In the genomic region with DNA sequence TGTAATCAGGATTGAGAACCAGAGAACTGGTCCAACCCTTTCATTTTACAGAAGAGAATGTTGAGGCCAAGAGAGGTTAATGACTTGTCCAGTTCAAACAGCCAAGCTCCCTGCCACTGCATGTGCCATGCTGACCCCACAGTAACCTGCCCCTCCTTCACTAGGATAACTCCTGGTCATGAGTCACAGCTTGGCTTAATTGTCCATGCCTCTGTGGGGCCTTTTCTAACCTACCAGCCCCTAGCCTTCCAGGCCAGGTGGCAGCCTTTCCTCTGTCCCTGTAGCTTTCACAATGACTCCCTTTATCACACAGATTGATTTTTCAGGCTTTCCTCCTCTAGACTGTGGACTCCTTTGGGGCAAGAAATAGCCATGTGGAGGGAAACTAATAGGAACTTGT, we compare ENCODE assay signal across 1 cellular context.
TF ChIP-seq lines count a peak whose summit lies in the region.

No MANE protein-coding gene starts in this region.

TF ChIP-seq in HCT116, 20 proteins besides CTCF, POLR2A, EP300 and RAD21 (continued from another document):
- TF ChIP-seq REST (IDR thresholded peaks at IDR 0.05; ENCODE audit: low read depth): no peak
- TF ChIP-seq ZNF274 (IDR thresholded peaks at IDR 0.05; ENCODE audit: low read depth, low read length): no peak
- TF ChIP-seq MAX (IDR thresholded peaks at IDR 0.05): no peak
- TF ChIP-seq CBX3 (IDR thresholded peaks at IDR 0.05; ENCODE audit: low read depth): no peak
- TF ChIP-seq JUND (IDR thresholded peaks at IDR 0.05): no peak
